Comparison of ENCODE assay signal across 25 cellular contexts in genomic region chr6:88031550-88031949, GRCh38. TPM values are rescaled to one million over a fixed set of nuclear protein-coding genes. Genes with fewer than 3 reads are reported as not detected.
A peak's percentile ranks its signal among the peaks of the same experiment; 100 is the strongest.
DNase-seq lines count a peak whose midpoint lies in the region; FAIRE-seq and TF ChIP-seq lines count a peak whose summit lies in the region.
"Had no signal": no experiment of that assay in that cellular context is flagged by ENCODE, and none has a peak within 500 bp of the region (broad histone marks: within the 10 kb centered on the region; RNA-seq: fewer than 3 reads in every experiment).

No MANE protein-coding gene starts in this region.

- TF ChIP-seq CTCF in HEK293 (tag by site-specific recombination; IDR thresholded peaks at IDR 0.05), result no peak
- TF ChIP-seq CTCF in epithelial cell of esophagus (IDR thresholded peaks at IDR 0.05; ENCODE audit: insufficient read depth, low read depth, low read length, missing control alignments), result no peak
- no peak for TF ChIP-seq CTCF in D721Med (IDR thresholded peaks at IDR 0.05; ENCODE audit: insufficient read depth, missing control alignments)

- no peaks in the 10 kb centered on the region for H3K9me3 ChIP-seq in HEK293 (ENCODE audit: control insufficient read depth, insufficient read depth, low read depth, low read length)
- H3K9me3 ChIP-seq: BE2C had no signal

- in situ Hi-C loops in Caki2 (cut with HindIII; ENCODE audit: low pct_unique_long_range_greater_than_20kb, low sequenced_read_pairs), result no loop called here

- H3K36me3 ChIP-seq in HEK293 (ENCODE audit: control insufficient read depth in 2 of 2, insufficient read depth in 1 of 2, low read length in 2 of 2), result no peaks in the 10 kb centered on the region
- H3K36me3 ChIP-seq: BE2C had no signal

- peak; percentile 22 for DNase-seq in Caki2 (ENCODE audit: low read depth)
- DNase-seq in astrocyte of the hippocampus (ENCODE audit: low read depth, low spot score), result peak; percentile 3
- DNase-seq in epithelial cell of esophagus (ENCODE audit: low read depth), result peak; percentile 1
- no peak for DNase-seq in D721Med (ENCODE audit: insufficient read length, low spot score)
- no peak for DNase-seq in AG20443 (ENCODE audit: low spot score)
- no peak for DNase-seq in NCI-H1930 (lab: John Stamatoyannopoulos, UW)
- DNase-seq: BE2C, DND-41, MM.1S, NCI-H1092, NCI-H1436 treated with DMSO at 0.1 percent for 48 hours, NCI-H2029, NCI-H446 treated with DMSO at 0.1 percent for 48 hours, NCI-H526 treated with DMSO at 0.1 percent for 48 hours, PC-3, RPMI8226, SHP77 treated with DMSO at 0.1 percent for 48 hours, SW 1271, T-helper 17 cell had no signal

- FAIRE-seq in D721Med (lab: Jason Lieb, UNC), result no peak
- FAIRE-seq: A549, GM12891 had no signal

- H3K4me3 ChIP-seq in HEK293 (ENCODE audit: low read depth, low read length) (no peak overlapping the region), epithelial cell of esophagus (ENCODE audit: low read length) (no peak overlapping the region)
- H3K4me3 ChIP-seq: A549, SK-N-MC had no signal

- CTCF ChIA-PET in HEK293 (lab: Yijun Ruan, JAX), result interaction anchor here (0.6 kb wide), 1 partner anchor 1955 kb away, joined by 4 read pairs; no protein-coding TSS in a partner anchor

- POLR2A ChIA-PET in HEK293 (lab: Yijun Ruan, JAX), result no interaction called here

- no peaks in the 10 kb centered on the region for H3K4me1 ChIP-seq in HEK293 (ENCODE audit: control insufficient read depth, insufficient read depth, low read length)
- H3K4me1 ChIP-seq: A549, BE2C had no signal

- H3K27ac ChIP-seq in HEK293 (ENCODE audit: extremely low read depth, low read depth, low read length), result no peak overlapping the region
- H3K27ac ChIP-seq: A549, SK-N-MC had no signal

TF ChIP-seq in HEK293, 187 proteins besides CTCF, POLR2A, EP300 and RAD21 (continues in another document):
- TF ChIP-seq ZNF174 (tag by site-specific recombination; IDR thresholded peaks at IDR 0.05) (no peak), ZNF140 (tag by site-specific recombination; IDR thresholded peaks at IDR 0.05) (no peak), ZFP41 (tag by site-specific recombination; IDR thresholded peaks at IDR 0.05; ENCODE audit: borderline replicate concordance) (no peak), ZBTB21 (tag by site-specific recombination; IDR thresholded peaks at IDR 0.05) (no peak), GFI1B (tag by site-specific recombination; IDR thresholded peaks at IDR 0.05) (no peak), ZNF600 (tag by site-specific recombination; IDR thresholded peaks at IDR 0.05) (no peak), ZNF394 (tag by site-specific recombination; IDR thresholded peaks at IDR 0.05; ENCODE audit: borderline replicate concordance) (no peak), ZBTB8A (tag by site-specific recombination; IDR thresholded peaks at IDR 0.05) (no peak), ZNF513 (tag by site-specific recombination; IDR thresholded peaks at IDR 0.05) (no peak), TRIM28 (IDR thresholded peaks at IDR 0.05; ENCODE audit: borderline replicate concordance, low read length) (peak; percentile 100), BCL11A (tag by site-specific recombination; IDR thresholded peaks at IDR 0.05; ENCODE audit: low read depth) (no peak), ZEB2 (tag by site-specific recombination; IDR thresholded peaks at IDR 0.05) (no peak), ZNF24 (tag by site-specific recombination; IDR thresholded peaks at IDR 0.05) (no peak), ZNF76 (tag by site-specific recombination; IDR thresholded peaks at IDR 0.05; ENCODE audit: borderline replicate concordance, low read depth) (no peak), ZNF350 (tag by site-specific recombination; IDR thresholded peaks at IDR 0.05) (peak; percentile 88), ZNF248 (tag by site-specific recombination; IDR thresholded peaks at IDR 0.05) (peak; percentile 68; the same call in 1 of the 2 replicates), ZFP37 (tag by site-specific recombination; IDR thresholded peaks at IDR 0.05) (0 out of 2 replicates have a peak, but pooled peaks have one; percentile 32), OVOL3 (tag by site-specific recombination; IDR thresholded peaks at IDR 0.05) (no peak), REPIN1 (tag by site-specific recombination; IDR thresholded peaks at IDR 0.05; ENCODE audit: low read depth) (no peak), GLIS2 (tag by site-specific recombination; IDR thresholded peaks at IDR 0.05) (no peak), ZSCAN23 (tag by site-specific recombination; IDR thresholded peaks at IDR 0.05) (no peak)
- TF ChIP-seq, protein P1, sequence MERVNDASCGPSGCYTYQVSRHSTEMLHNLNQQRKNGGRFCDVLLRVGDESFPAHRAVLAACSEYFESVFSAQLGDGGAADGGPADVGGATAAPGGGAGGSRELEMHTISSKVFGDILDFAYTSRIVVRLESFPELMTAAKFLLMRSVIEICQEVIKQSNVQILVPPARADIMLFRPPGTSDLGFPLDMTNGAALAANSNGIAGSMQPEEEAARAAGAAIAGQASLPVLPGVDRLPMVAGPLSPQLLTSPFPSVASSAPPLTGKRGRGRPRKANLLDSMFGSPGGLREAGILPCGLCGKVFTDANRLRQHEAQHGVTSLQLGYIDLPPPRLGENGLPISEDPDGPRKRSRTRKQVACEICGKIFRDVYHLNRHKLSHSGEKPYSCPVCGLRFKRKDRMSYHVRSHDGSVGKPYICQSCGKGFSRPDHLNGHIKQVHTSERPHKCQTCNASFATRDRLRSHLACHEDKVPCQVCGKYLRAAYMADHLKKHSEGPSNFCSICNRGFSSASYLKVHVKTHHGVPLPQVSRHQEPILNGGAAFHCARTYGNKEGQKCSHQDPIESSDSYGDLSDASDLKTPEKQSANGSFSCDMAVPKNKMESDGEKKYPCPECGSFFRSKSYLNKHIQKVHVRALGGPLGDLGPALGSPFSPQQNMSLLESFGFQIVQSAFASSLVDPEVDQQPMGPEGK (tag by site-specific recombination; IDR thresholded peaks at IDR 0.05), result no peak
- TF ChIP-seq, protein P2, sequence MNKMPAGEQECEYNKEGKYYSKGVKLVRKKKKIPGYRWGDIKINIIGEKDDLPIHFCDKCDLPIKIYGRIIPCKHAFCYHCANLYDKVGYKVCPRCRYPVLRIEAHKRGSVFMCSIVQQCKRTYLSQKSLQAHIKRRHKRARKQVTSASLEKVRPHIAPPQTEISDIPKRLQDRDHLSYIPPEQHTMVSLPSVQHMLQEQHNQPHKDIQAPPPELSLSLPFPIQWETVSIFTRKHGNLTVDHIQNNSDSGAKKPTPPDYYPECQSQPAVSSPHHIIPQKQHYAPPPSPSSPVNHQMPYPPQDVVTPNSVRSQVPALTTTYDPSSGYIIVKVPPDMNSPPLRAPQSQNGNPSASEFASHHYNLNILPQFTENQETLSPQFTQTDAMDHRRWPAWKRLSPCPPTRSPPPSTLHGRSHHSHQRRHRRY (tag by site-specific recombination; IDR thresholded peaks at IDR 0.05), result no peak
- TF ChIP-seq, protein P3, sequence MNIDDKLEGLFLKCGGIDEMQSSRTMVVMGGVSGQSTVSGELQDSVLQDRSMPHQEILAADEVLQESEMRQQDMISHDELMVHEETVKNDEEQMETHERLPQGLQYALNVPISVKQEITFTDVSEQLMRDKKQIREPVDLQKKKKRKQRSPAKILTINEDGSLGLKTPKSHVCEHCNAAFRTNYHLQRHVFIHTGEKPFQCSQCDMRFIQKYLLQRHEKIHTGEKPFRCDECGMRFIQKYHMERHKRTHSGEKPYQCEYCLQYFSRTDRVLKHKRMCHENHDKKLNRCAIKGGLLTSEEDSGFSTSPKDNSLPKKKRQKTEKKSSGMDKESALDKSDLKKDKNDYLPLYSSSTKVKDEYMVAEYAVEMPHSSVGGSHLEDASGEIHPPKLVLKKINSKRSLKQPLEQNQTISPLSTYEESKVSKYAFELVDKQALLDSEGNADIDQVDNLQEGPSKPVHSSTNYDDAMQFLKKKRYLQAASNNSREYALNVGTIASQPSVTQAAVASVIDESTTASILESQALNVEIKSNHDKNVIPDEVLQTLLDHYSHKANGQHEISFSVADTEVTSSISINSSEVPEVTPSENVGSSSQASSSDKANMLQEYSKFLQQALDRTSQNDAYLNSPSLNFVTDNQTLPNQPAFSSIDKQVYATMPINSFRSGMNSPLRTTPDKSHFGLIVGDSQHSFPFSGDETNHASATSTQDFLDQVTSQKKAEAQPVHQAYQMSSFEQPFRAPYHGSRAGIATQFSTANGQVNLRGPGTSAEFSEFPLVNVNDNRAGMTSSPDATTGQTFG (tag by site-specific recombination; IDR thresholded peaks at IDR 0.05; ENCODE audit: borderline replicate concordance), result 0 out of 2 replicates have a peak, but pooled peaks have one; percentile 47

RNA-seq across cellular contexts. Expression of gene SPACA1, which starts 16.1 kb away (rescaled TPM):
- total RNA-seq in Caki2 (2014; rRNA removed; shearing (Covaris generic); ENCODE audit: low replicate concordance), result not detected in 2 replicates
- total RNA-seq: H4, LHCN-M2, PC-3, T-helper 17 cell had no signal

Comparison
In these comparisons a context has a peak if more than half of its experiments do, and no peak if none do; other contexts are left out.
1. DNase-seq: peak in Caki2 (single experiment), astrocyte of the hippocampus (single experiment) and epithelial cell of esophagus (single experiment); none in D721Med (single experiment), AG20443 (single experiment) and NCI-H1930 (0 of 2).